ENCODE assay signal across 13 cellular contexts in genomic region chr3:112376996-112377395, GRCh38. TPM values are rescaled to one million over a fixed set of nuclear protein-coding genes. Genes with fewer than 3 reads are reported as not detected.
A peak's percentile ranks its signal among the peaks of the same experiment; 100 is the strongest.
DNase-seq lines count a peak whose midpoint lies in the region; ATAC-seq and TF ChIP-seq lines count a peak whose summit lies in the region.
"Had no signal": no experiment of that assay in that cellular context is flagged by ENCODE, and none has a peak within 500 bp of the region (broad histone marks: within the 10 kb centered on the region; RNA-seq: fewer than 3 reads in every experiment).

No MANE protein-coding gene starts in this region.

- DNase-seq in HFFc6 = peak; percentile 20
- peak; percentile 16 for DNase-seq in foreskin melanocyte
- peak; percentile 39 for DNase-seq in retinal pigment epithelial cell (ENCODE audit: low read depth)
- no peak for DNase-seq in NCI-H510A (lab: John Stamatoyannopoulos, UW)
- no peak for DNase-seq in cerebellum (ENCODE audit: low spot score)
- DNase-seq in NCI-H748 treated with DMSO at 0.1 percent for 48 hours (lab: John Stamatoyannopoulos, UW) = no peak
- DNase-seq in activated CD4-positive, alpha-beta memory T cell treated with anti-CD3 and anti-CD28 coated beads for 36 hours = no peak
- DNase-seq: anterior cingulate cortex, mesendoderm, NCI-H1694 treated with DMSO at 0.1 percent for 48 hours, SHP77 had no signal

- POLR2A ChIA-PET in activated CD4-positive, alpha-beta memory T cell treated with anti-CD3 and anti-CD28 coated beads for 36 hours (lab: Charles Lee) = no interaction called here

- peaks cover 29% of the 10 kb centered on the region for H3K4me1 Mint-ChIP-seq in HFFc6 (ENCODE audit: low read depth)
- H3K4me1 Mint-ChIP-seq in activated CD4-positive, alpha-beta memory T cell treated with anti-CD3 and anti-CD28 coated beads for 36 hours (ENCODE audit: low read depth) = peaks cover 22% of the 10 kb centered on the region

- H3K27ac Mint-ChIP-seq in HFFc6 = no peak overlapping the region
- no peak overlapping the region for H3K27ac Mint-ChIP-seq in activated CD4-positive, alpha-beta memory T cell treated with anti-CD3 and anti-CD28 coated beads for 36 hours
- H3K27ac Mint-ChIP-seq: stimulated activated naive CD8-positive, alpha-beta T cell treated with anti-CD3 and anti-CD28 coated beads, Interleukin-15, Interleukin-2, amounts not matched to agents 100 ng/mL and 50 ng/mL, for 24 hours had no signal

- TF ChIP-seq CTCF in HFFc6 (IDR thresholded peaks at IDR 0.05) (no peak), retinal pigment epithelial cell (conservative IDR thresholded peaks at IDR 0.05; ENCODE audit: low read depth, low read length) (no peak)

- intact Hi-C loops in activated CD4-positive, alpha-beta memory T cell treated with anti-CD3 and anti-CD28 coated beads for 36 hours (cut with micrococcal nuclease) = no loop called here

- ATAC-seq in SK-N-SH treated with all-trans-retinoic acid at 6 μM for 48 hours = no peak

- H3K9me3 Mint-ChIP-seq in HFFc6 = no peaks in the 10 kb centered on the region
- H3K9me3 Mint-ChIP-seq in activated CD4-positive, alpha-beta memory T cell treated with anti-CD3 and anti-CD28 coated beads for 36 hours = no peaks in the 10 kb centered on the region
- H3K9me3 Mint-ChIP-seq: stimulated activated naive CD8-positive, alpha-beta T cell treated with anti-CD3 and anti-CD28 coated beads, Interleukin-15, Interleukin-2, amounts not matched to agents 100 ng/mL and 50 ng/mL, for 24 hours had no signal

- H3K4me3 Mint-ChIP-seq in HFFc6 = no peak overlapping the region
- H3K4me3 Mint-ChIP-seq in activated CD4-positive, alpha-beta memory T cell treated with anti-CD3 and anti-CD28 coated beads for 36 hours = no peak overlapping the region
- H3K4me3 Mint-ChIP-seq: stimulated activated naive CD8-positive, alpha-beta T cell treated with anti-CD3 and anti-CD28 coated beads, Interleukin-15, Interleukin-2, amounts not matched to agents 100 ng/mL and 50 ng/mL, for 24 hours had no signal

- no peak overlapping the region for H3K4me3 ChIP-seq in retinal pigment epithelial cell (ENCODE audit: low read length)

- CTCF ChIA-PET in activated CD4-positive, alpha-beta memory T cell treated with anti-CD3 and anti-CD28 coated beads for 36 hours (lab: Charles Lee) = no interaction called here

- H3K27me3 Mint-ChIP-seq in HFFc6 (ENCODE audit: insufficient read depth) = peaks cover 2% of the 10 kb centered on the region
- no peaks in the 10 kb centered on the region for H3K27me3 Mint-ChIP-seq in activated CD4-positive, alpha-beta memory T cell treated with anti-CD3 and anti-CD28 coated beads for 36 hours
- H3K27me3 Mint-ChIP-seq: stimulated activated naive CD8-positive, alpha-beta T cell treated with anti-CD3 and anti-CD28 coated beads, Interleukin-15, Interleukin-2, amounts not matched to agents 100 ng/mL and 50 ng/mL, for 24 hours had no signal

- H3K36me3 Mint-ChIP-seq in HFFc6 (ENCODE audit: low read depth) = no peaks in the 10 kb centered on the region
- no peaks in the 10 kb centered on the region for H3K36me3 Mint-ChIP-seq in activated CD4-positive, alpha-beta memory T cell treated with anti-CD3 and anti-CD28 coated beads for 36 hours

TF ChIP-seq in SK-N-SH treated with all-trans-retinoic acid at 6 μM for 48 hours, 23 proteins besides CTCF, POLR2A, EP300 and RAD21:
- peak; percentile 10; the same call in 1 of the 2 replicates for TF ChIP-seq SNAI2 (CRISPR knock-in tag; IDR thresholded peaks at IDR 0.05)
- no peak for TF ChIP-seq ESRRG (CRISPR knock-in tag; IDR thresholded peaks at IDR 0.05)
- TF ChIP-seq ARNTL (CRISPR knock-in tag; IDR thresholded peaks at IDR 0.05; ENCODE audit: borderline replicate concordance, low read depth) = no peak
- TF ChIP-seq ISL1 (CRISPR knock-in tag; IDR thresholded peaks at IDR 0.05) = peak; percentile 64

RNA-seq across cellular contexts. Expression of gene CD200, which starts 44.0 kb away (rescaled TPM):
- total RNA-seq in HFFc6 (2021; fragmentation: NEBNext Ultra II Directional; extraction: Animal tissue kit (Norgen Biotek cat#: 25700)) = not detected
- total RNA-seq in cerebellum = 49.4 TPM
- 10 to 100 TPM; 34.2 to 34.5 TPM for total RNA-seq in activated CD4-positive, alpha-beta memory T cell treated with anti-CD3 and anti-CD28 coated beads for 36 hours

Comparison
In these comparisons a context has a peak if more than half of its experiments do, and no peak if none do; other contexts are left out.
1. DNase-seq: peak in HFFc6 (single experiment), foreskin melanocyte (single experiment) and retinal pigment epithelial cell (single experiment); none in NCI-H510A (single experiment), cerebellum (single experiment), NCI-H748 treated with DMSO at 0.1 percent for 48 hours (single experiment) and activated CD4-positive, alpha-beta memory T cell treated with anti-CD3 and anti-CD28 coated beads for 36 hours (single experiment).
2. RNA of gene CD200, which starts 44.0 kb away (total RNA-seq): 49.4 TPM in cerebellum (single experiment) and 34.2 to 34.5 TPM in activated CD4-positive, alpha-beta memory T cell treated with anti-CD3 and anti-CD28 coated beads for 36 hours; not detected in HFFc6; every median in the first group is over 10 times any median in the second.